ENCODE assay signal across 10 cellular contexts in the genomic region with DNA sequence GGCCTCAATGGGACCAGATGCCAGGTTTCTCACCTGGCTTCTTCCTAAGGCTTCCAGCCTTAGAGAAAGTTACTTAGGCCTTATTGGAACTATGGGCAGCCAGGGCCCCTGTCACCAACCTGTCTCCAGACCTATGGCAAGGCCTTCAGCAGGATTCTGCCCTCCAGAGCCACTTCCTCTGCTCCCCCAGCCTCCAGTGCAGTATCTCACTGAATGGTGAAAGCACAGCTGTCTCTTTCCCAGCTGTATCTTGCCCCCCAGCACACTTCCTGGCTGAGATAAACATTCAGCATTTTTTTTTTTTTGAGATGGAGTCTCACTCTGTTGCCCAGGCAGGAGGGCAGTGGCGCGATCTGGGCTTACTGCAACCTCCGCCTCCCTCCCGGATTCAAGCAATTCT. TPM values are rescaled to one million over a fixed set of nuclear protein-coding genes. Genes with fewer than 3 reads are reported as not detected.
A peak's percentile ranks its signal among the peaks of the same experiment; 100 is the strongest.
DNase-seq lines count a peak whose midpoint lies in the region; ATAC-seq, FAIRE-seq and TF ChIP-seq lines count a peak whose summit lies in the region.
"Had no signal": no experiment of that assay in that cellular context is flagged by ENCODE, and none has a peak within 500 bp of the region (broad histone marks: within the 10 kb centered on the region; RNA-seq: fewer than 3 reads in every experiment).

No MANE protein-coding gene starts in this region.

- ATAC-seq in CD4-positive, alpha-beta T cell (ENCODE audit: poor library complexity): no peak
- no peak for ATAC-seq in activated T-helper 17 cell treated with anti-CD3 and anti-CD28 coated beads, Interleukin-2, amount 50 U/mL, for 72 hours (replicated peaks)
- ATAC-seq in naive B cell (ENCODE audit: low read depth in 2 of 2) (no peak), HG03439 (IDR thresholded peaks at IDR 0.05; ENCODE audit: unreplicated experiment) (no peak)
- ATAC-seq: activated CD4-positive, CD25-positive, alpha-beta regulatory T cell treated with anti-CD3 and anti-CD28 coated beads, Interleukin-2, amount 50 U/mL, for 24 hours had no signal

- H3K9me3 ChIP-seq in CD4-positive, alpha-beta T cell (ENCODE audit: control insufficient read depth, low read length): no peaks in the 10 kb centered on the region
- H3K9me3 ChIP-seq in SJCRH30 (replicated peaks): no peaks in the 10 kb centered on the region

- no peak for TF ChIP-seq CTCF in CD4-positive, alpha-beta T cell (IDR thresholded peaks at IDR 0.05)

- no peaks in the 10 kb centered on the region for H3K27me3 ChIP-seq in CD4-positive, alpha-beta T cell (ENCODE audit: control insufficient read depth, insufficient read depth, low read length)
- no peaks in the 10 kb centered on the region for H3K27me3 ChIP-seq in SJCRH30

- no peak for DNase-seq in CD4-positive, alpha-beta T cell
- DNase-seq in GM12891 (ENCODE audit: insufficient read length, low spot score) (no peak), naive B cell (no peak), SJCRH30 (no peak), OCI-M2 (lab: John Stamatoyannopoulos, UW; ENCODE audit: unreplicated experiment) (no peak)
- DNase-seq: NCI-H526 had no signal

- H3K4me1 ChIP-seq in SJCRH30: peaks cover 10% of the 10 kb centered on the region

- no peak for TF ChIP-seq POLR2A in GM12891 (IDR thresholded peaks at IDR 0.05; ENCODE audit: low read depth, low read length)

- peaks cover 20% of the 10 kb centered on the region for H3K4me1 Mint-ChIP-seq in CD4-positive, alpha-beta T cell (ENCODE audit: low read depth)
- peaks cover 11% of the 10 kb centered on the region for H3K4me1 Mint-ChIP-seq in activated T-helper 17 cell treated with anti-CD3 and anti-CD28 coated beads, Interleukin-2, amount 50 U/mL, for 72 hours
- peaks cover 23 to 38% (median 33%) of the 10 kb centered on the region in 3 donors for H3K4me1 Mint-ChIP-seq in naive B cell

- no peak for FAIRE-seq in GM12891 (lab: Jason Lieb, UNC)

- intact Hi-C loops in CD4-positive, alpha-beta T cell (cut with DNase I, micrococcal nuclease): loop anchor here in 1 of 2 experiments (5.0 kb wide), 2 partner anchors 33 to 72 kb away; a partner anchor contains a TSS

- H3K9me3 Mint-ChIP-seq in CD4-positive, alpha-beta T cell: no peaks in the 10 kb centered on the region
- H3K9me3 Mint-ChIP-seq in activated T-helper 17 cell treated with anti-CD3 and anti-CD28 coated beads, Interleukin-2, amount 50 U/mL, for 72 hours: no peaks in the 10 kb centered on the region
- no peaks in the 10 kb centered on the region for H3K9me3 Mint-ChIP-seq in naive B cell
- H3K9me3 Mint-ChIP-seq: dendritic cell treated with granulocyte-macrophage colony-stimulating factor and Interleukin-4, amounts not matched to agents 40 ng/mL and 50 ng/mL, for 4 days had no signal

- H3K36me3 ChIP-seq in SJCRH30: no peaks in the 10 kb centered on the region

- POLR2A ChIA-PET in CD4-positive, alpha-beta T cell (lab: Charles Lee): interaction anchor here (0.6 to 2.8 kb wide), 6 partner anchors 14 to 1960 kb away, joined by 3 to 44 read pairs (median 6); a partner anchor contains a TSS

- H3K36me3 Mint-ChIP-seq in CD4-positive, alpha-beta T cell (ENCODE audit: low read depth): peaks cover 12% of the 10 kb centered on the region
- no peaks in the 10 kb centered on the region for H3K36me3 Mint-ChIP-seq in activated T-helper 17 cell treated with anti-CD3 and anti-CD28 coated beads, Interleukin-2, amount 50 U/mL, for 72 hours (ENCODE audit: low read depth)
- peaks cover 0 to 8% of the 10 kb centered on the region in 2 donors for H3K36me3 Mint-ChIP-seq in naive B cell

- H3K4me3 ChIP-seq in SJCRH30: no peak overlapping the region

- H3K27ac Mint-ChIP-seq in CD4-positive, alpha-beta T cell: no peak overlapping the region
- H3K27ac Mint-ChIP-seq in activated T-helper 17 cell treated with anti-CD3 and anti-CD28 coated beads, Interleukin-2, amount 50 U/mL, for 72 hours: no peak overlapping the region
- H3K27ac Mint-ChIP-seq in naive B cell: peak overlapping the region in 2 of 6 donors; percentile 82 to 94

- no peaks in the 10 kb centered on the region for H3K27me3 Mint-ChIP-seq in CD4-positive, alpha-beta T cell
- no peaks in the 10 kb centered on the region for H3K27me3 Mint-ChIP-seq in activated T-helper 17 cell treated with anti-CD3 and anti-CD28 coated beads, Interleukin-2, amount 50 U/mL, for 72 hours
- H3K27me3 Mint-ChIP-seq in naive B cell: no peaks in the 10 kb centered on the region

- H3K27ac ChIP-seq in CD4-positive, alpha-beta T cell (ENCODE audit: low read depth, low read length): no peak overlapping the region
- no peak overlapping the region for H3K27ac ChIP-seq in SJCRH30

- CTCF ChIA-PET in CD4-positive, alpha-beta T cell (lab: Charles Lee): interaction anchor here (2.0 to 2.9 kb wide), 2 partner anchors 10 to 88 kb away, joined by 7 to 33 read pairs; no protein-coding TSS in a partner anchor

- H3K4me3 Mint-ChIP-seq in CD4-positive, alpha-beta T cell: peak overlapping the region; percentile 97
- H3K4me3 Mint-ChIP-seq in activated T-helper 17 cell treated with anti-CD3 and anti-CD28 coated beads, Interleukin-2, amount 50 U/mL, for 72 hours: peak overlapping the region; percentile 93
- H3K4me3 Mint-ChIP-seq in naive B cell: peak overlapping the region; percentile 29 to 97 (median 96)
- H3K4me3 Mint-ChIP-seq: dendritic cell treated with granulocyte-macrophage colony-stimulating factor and Interleukin-4, amounts not matched to agents 40 ng/mL and 50 ng/mL, for 4 days had no signal

TF ChIP-seq in GM12891, 5 proteins besides CTCF, POLR2A, EP300 and RAD21:
- TF ChIP-seq TAF1 (IDR thresholded peaks at IDR 0.05; ENCODE audit: low read depth, low read length) (no peak), SPI1 (IDR thresholded peaks at IDR 0.05; ENCODE audit: low read depth, low read length) (0 out of 2 replicates have a peak, but pooled peaks have one; percentile 5)

RNA-seq across cellular contexts. Expression of a gene that starts 1.5 kb away (rescaled TPM):
- total RNA-seq in CD4-positive, alpha-beta T cell: 10 to 100 TPM in 1 of 2 experiments, 1 to 10 TPM in 1; 9.9 to 11.5 TPM
- polyA plus RNA-seq in GM12891 (2012; ENCODE audit: low read depth, missing spikeins): 9.1 TPM
- total RNA-seq in activated T-helper 17 cell treated with anti-CD3 and anti-CD28 coated beads, Interleukin-2, amount 50 U/mL, for 72 hours: 1 to 10 TPM; 3.8 to 5.9 TPM
- 10 to 100 TPM in 4 of 6 donors, 1 to 10 TPM in 2; 7.0 to 15.9 (median 10.9) TPM for polyA plus RNA-seq in naive B cell (ENCODE audit: low read depth in 6 of 6)
- total RNA-seq in SJCRH30 (2014; rRNA removed; shearing (Covaris generic)): 0.51 and 1.9 TPM in 2 replicates

RNA-seq across cellular contexts. Expression of a gene that starts 20.4 kb away (rescaled TPM):
- under 1 TPM; 0.66 to 0.98 TPM for total RNA-seq in CD4-positive, alpha-beta T cell
- 9.4 TPM for polyA plus RNA-seq in GM12891 (2012; ENCODE audit: low read depth, missing spikeins)
- total RNA-seq in activated T-helper 17 cell treated with anti-CD3 and anti-CD28 coated beads, Interleukin-2, amount 50 U/mL, for 72 hours: 1 to 10 TPM; 5.0 to 9.3 TPM
- 10 to 100 TPM; 25.2 to 33.9 (median 26.4) TPM for polyA plus RNA-seq in naive B cell (ENCODE audit: low read depth in 6 of 6)
- total RNA-seq in SJCRH30 (2014; rRNA removed; shearing (Covaris generic)): not detected in 2 replicates

RNA-seq across cellular contexts. Expression of a gene that starts 35.0 kb away (rescaled TPM):
- total RNA-seq in CD4-positive, alpha-beta T cell: 100 to 1,000 TPM; 213 to 226 TPM
- 1,503 TPM for polyA plus RNA-seq in GM12891 (2012; ENCODE audit: low read depth, missing spikeins)
- 1,000 to 10,000 TPM; 1,250 to 1,556 TPM for total RNA-seq in activated T-helper 17 cell treated with anti-CD3 and anti-CD28 coated beads, Interleukin-2, amount 50 U/mL, for 72 hours
- polyA plus RNA-seq in naive B cell (ENCODE audit: low read depth in 6 of 6): 1,000 to 10,000 TPM in 2 of 6 donors, 100 to 1,000 TPM in 4; 853 to 1,113 (median 946) TPM
- total RNA-seq in SJCRH30 (2014; rRNA removed; shearing (Covaris generic)): 270 and 350 TPM in 2 replicates
